8 cellular contexts compared by ENCODE assay signal in genomic region chr4:113328514-113328913, GRCh38.
DNase-seq lines count a peak whose midpoint lies in the region; ATAC-seq and TF ChIP-seq lines count a peak whose summit lies in the region.

No MANE protein-coding gene starts in this region.

- H3K9me3 ChIP-seq in NT2/D1 (ENCODE audit: insufficient read depth, low read length) = no peaks in the 10 kb centered on the region

- peaks cover 13% of the 10 kb centered on the region for H3K36me3 ChIP-seq in NT2/D1 (ENCODE audit: insufficient read depth, insufficient read length, low read length)

- H3K27me3 ChIP-seq in NT2/D1 (ENCODE audit: insufficient read depth, insufficient read length) (no peaks in the 10 kb centered on the region), foreskin keratinocyte (peaks cover 30% of the 10 kb centered on the region)

- TF ChIP-seq CTCF in 22Rv1 (IDR thresholded peaks at IDR 0.05) (peak; percentile 68), GM12874 (IDR thresholded peaks at IDR 0.05; ENCODE audit: insufficient read depth, low read depth, low read length) (peak; percentile 53; the same call in 1 of the 2 replicates), foreskin keratinocyte (conservative IDR thresholded peaks at IDR 0.05) (peak; percentile 61)

- no peak overlapping the region for H3K9ac ChIP-seq in NT2/D1 (ENCODE audit: insufficient read length, low read depth)

- peak; percentile 80 for ATAC-seq in foreskin keratinocyte
- no peak for ATAC-seq in GM21825 (IDR thresholded peaks at IDR 0.05; ENCODE audit: unreplicated experiment)
- ATAC-seq in GM18519 (IDR thresholded peaks at IDR 0.05; ENCODE audit: low FRiP score, unreplicated experiment) = no peak

- DNase-seq in NT2/D1 (ENCODE audit: low read depth, low spot score) (peak; percentile 15), foreskin keratinocyte (no peak), AG08396 (ENCODE audit: low spot score) (no peak)
- DNase-seq in activated CD4-positive, alpha-beta T cell treated with anti-CD3 and anti-CD28 coated beads for 1 hour = no peak

- H3K27ac ChIP-seq in 22Rv1 (no peak overlapping the region), foreskin keratinocyte (no peak overlapping the region)

- H3K4me1 ChIP-seq in NT2/D1 (ENCODE audit: insufficient read depth, insufficient read length) = no peaks in the 10 kb centered on the region
- H3K4me1 ChIP-seq in foreskin keratinocyte = no peaks in the 10 kb centered on the region

- no peak overlapping the region for H3K4me3 ChIP-seq in NT2/D1 (ENCODE audit: insufficient read length, low read depth)
